8 cellular contexts compared by ENCODE assay signal in the genomic region with DNA sequence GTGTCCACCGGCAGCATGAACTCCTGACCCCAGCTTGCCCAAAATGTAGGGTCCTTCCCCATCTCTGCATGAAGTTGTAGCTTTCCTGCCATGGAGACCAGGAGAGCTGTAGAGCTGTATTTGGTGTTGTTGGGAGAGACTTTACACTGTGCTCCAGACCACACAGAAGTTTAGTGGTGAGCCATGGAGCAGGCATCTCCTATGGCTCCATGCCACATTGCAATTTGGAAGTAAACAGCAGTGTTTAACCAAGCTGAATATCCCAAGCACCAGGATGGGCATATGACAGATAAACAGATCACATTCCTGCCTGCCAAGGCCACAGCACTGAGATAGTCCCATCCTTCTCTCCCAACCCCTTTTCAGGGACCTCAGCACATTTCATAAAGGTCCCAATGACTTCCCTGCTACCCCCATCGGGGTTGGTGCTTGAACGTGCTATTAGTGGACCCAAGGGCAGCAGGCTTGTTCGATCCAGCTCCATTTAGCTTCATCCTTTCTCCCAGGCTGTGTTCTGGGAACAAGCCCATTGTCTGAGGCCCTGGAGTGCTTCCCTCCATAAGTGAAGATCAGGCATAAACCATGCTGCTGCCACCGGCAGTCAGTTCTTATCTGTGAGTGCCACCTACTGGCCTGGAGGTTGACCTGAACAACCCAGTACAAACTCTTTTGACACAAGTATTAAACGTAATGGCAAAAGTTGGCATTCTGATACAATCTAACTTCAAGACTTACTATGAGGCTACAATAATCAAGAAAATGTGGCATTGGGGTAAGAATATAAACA.
DNase-seq lines count a peak whose midpoint lies in the region; ATAC-seq, FAIRE-seq and TF ChIP-seq lines count a peak whose summit lies in the region.

No MANE protein-coding gene starts in this region.

- no peaks in the 10 kb centered on the region for H3K27me3 Mint-ChIP-seq in HFFc6 (ENCODE audit: insufficient read depth)

- whole genome bisulfite sequencing in A549 (ENCODE audit: missing lambda C conversion rate): 58% methylated on average over 6 of the region's 6 CpGs
- WGBS in ovary, 3 donors: 72 to 73% (median 72%) methylated on average over 6 of the region's 6 CpGs

- H3K4me3 Mint-ChIP-seq in HFFc6: no peak overlapping the region

- H3K4me2 ChIP-seq in A549: no peak overlapping the region

- ATAC-seq in A549: peak; percentile 30 to 86; a peak in 4 of 6 replicates
- ATAC-seq in gastrocnemius medialis: no peak

- peaks cover 9% of the 10 kb centered on the region; the same call in 1 of the 2 replicates for H3K9me3 Mint-ChIP-seq in HFFc6

- TF ChIP-seq RAD21 in A549 (conservative IDR thresholded peaks at IDR 0.05 in 1 of 2, IDR thresholded peaks at IDR 0.05 in 1 of 2): peak in 1 of 2 experiments; percentile 65; a peak in 2 of 5 replicates

- H3K4me1 ChIP-seq in A549 (peaks cover 10% of the 10 kb centered on the region), ovary (ENCODE audit: insufficient read depth) (no peaks in the 10 kb centered on the region), gastrocnemius medialis (no peaks in the 10 kb centered on the region)

- TF ChIP-seq POLR2A in A549 (IDR thresholded peaks at IDR 0.05; ENCODE audit: low read length) (no peak), ovary (IDR thresholded peaks at IDR 0.05) (no peak), gastrocnemius medialis (IDR thresholded peaks at IDR 0.05) (no peak)

- DNase-seq in A549 (ENCODE audit: low read depth in 1 of 2, low spot score in 1 of 2) (peak in 1 of 2 experiments; percentile 54), HFFc6 (peak; percentile 4), NCI-H1694 (lab: John Stamatoyannopoulos, UW) (peak; percentile 29), dedifferentiated amniotic fluid mesenchymal stem cell (ENCODE audit: extremely low spot score) (peak; percentile 22), ovary (peak; percentile 21 to 51 (median 22)), amniotic stem cell (lab: John Stamatoyannopoulos, UW) (no peak), gastrocnemius medialis (no peak)

- CTCF ChIA-PET in A549 (lab: Yijun Ruan, JAX): interaction anchor here (0.8 to 1.3 kb wide), 2 partner anchors 8 to 10 kb away, joined by 3 to 5 read pairs; no protein-coding TSS in a partner anchor

- POLR2A ChIA-PET in A549 (lab: Yijun Ruan, JAX): no interaction called here

- H3K9me3 ChIP-seq in A549: peaks cover 23% of the 10 kb centered on the region; the same call in 2 of the 3 replicates
- no peaks in the 10 kb centered on the region for H3K9me3 ChIP-seq in ovary
- H3K9me3 ChIP-seq in gastrocnemius medialis: no peaks in the 10 kb centered on the region

- no peak overlapping the region for H3K4me3 ChIP-seq in A549
- no peak overlapping the region for H3K4me3 ChIP-seq in ovary
- H3K4me3 ChIP-seq in gastrocnemius medialis: no peak overlapping the region

- TF ChIP-seq CTCF in A549 (IDR thresholded peaks at IDR 0.05) (no peak), GM12872 (IDR thresholded peaks at IDR 0.05; ENCODE audit: insufficient read depth, low read depth, low read length) (peak; percentile 61), HFFc6 (IDR thresholded peaks at IDR 0.05) (peak; percentile 64), ovary (IDR thresholded peaks at IDR 0.05) (peak in 1 of 3 donors; percentile 25), gastrocnemius medialis (IDR thresholded peaks at IDR 0.05 in 4 of 5, conservative IDR thresholded peaks at IDR 0.05 in 1 of 5) (no peak)

- H3K27me3 ChIP-seq in ovary: no peaks in the 10 kb centered on the region
- no peaks in the 10 kb centered on the region for H3K27me3 ChIP-seq in gastrocnemius medialis

- in situ Hi-C loops in gastrocnemius medialis (cut with MboI; ENCODE audit: low sequenced_read_pairs in 4 of 4): no loop called here

- intact Hi-C loops in ovary (cut with DNase I) (loop anchor here in 1 of 4 donors (2.0 kb wide), 1 partner anchor 15 kb away; no protein-coding TSS in a partner anchor), gastrocnemius medialis (cut with DNase I; ENCODE audit: low total_unique reads) (no loop called here)

- H3K27ac Mint-ChIP-seq in HFFc6: no peak overlapping the region

- FAIRE-seq in A549 (lab: Jason Lieb, UNC): no peak

- H3K27ac ChIP-seq in A549: peak overlapping the region in 1 of 2 experiments; percentile 28; a peak in 2 of 6 replicates
- H3K27ac ChIP-seq in ovary: no peak overlapping the region
- no peak overlapping the region for H3K27ac ChIP-seq in gastrocnemius medialis

- no peaks in the 10 kb centered on the region for H3K36me3 Mint-ChIP-seq in HFFc6 (ENCODE audit: low read depth)

- no peak for TF ChIP-seq EP300 in A549 (IDR thresholded peaks at IDR 0.05)
- TF ChIP-seq EP300 in ovary (IDR thresholded peaks at IDR 0.05): no peak

- H3K4me1 Mint-ChIP-seq in HFFc6 (ENCODE audit: low read depth): no peaks in the 10 kb centered on the region

- H3K36me3 ChIP-seq in ovary: no peaks in the 10 kb centered on the region
- no peaks in the 10 kb centered on the region for H3K36me3 ChIP-seq in gastrocnemius medialis

TF ChIP-seq in A549, 52 proteins besides CTCF, POLR2A, EP300 and RAD21:
- no peak for TF ChIP-seq NR3C1 (IDR thresholded peaks at IDR 0.05)
- TF ChIP-seq ESRRA (IDR thresholded peaks at IDR 0.05; ENCODE audit: borderline replicate concordance, low read length): no peak
- TF ChIP-seq HES2 (IDR thresholded peaks at IDR 0.05): no peak
- no peak for TF ChIP-seq MAFK (IDR thresholded peaks at IDR 0.05; ENCODE audit: partially characterized antibody)
- TF ChIP-seq POLR2AphosphoS2 (conservative IDR thresholded peaks at IDR 0.05; ENCODE audit: low read length): no peak
- TF ChIP-seq RARB (CRISPR knock-in tag; IDR thresholded peaks at IDR 0.05): no peak
- no peak for TF ChIP-seq HOXB5 (CRISPR knock-in tag; IDR thresholded peaks at IDR 0.05)
- TF ChIP-seq PHF8 (IDR thresholded peaks at IDR 0.05; ENCODE audit: borderline replicate concordance, low read depth): no peak
- no peak for TF ChIP-seq ZNF302 (CRISPR knock-in tag; IDR thresholded peaks at IDR 0.05)
- TF ChIP-seq GATA3 (IDR thresholded peaks at IDR 0.05; ENCODE audit: borderline replicate concordance): no peak
- no peak for TF ChIP-seq NFE2L2 (conservative IDR thresholded peaks at IDR 0.05; ENCODE audit: low read length)
- TF ChIP-seq HEYL (CRISPR knock-in tag; IDR thresholded peaks at IDR 0.05): no peak
- TF ChIP-seq EHMT2 (IDR thresholded peaks at IDR 0.05; ENCODE audit: low read depth): no peak
- TF ChIP-seq FOSL2 (IDR thresholded peaks at IDR 0.05): no peak
- no peak for TF ChIP-seq FOSL2 (CRISPR knock-in tag; IDR thresholded peaks at IDR 0.05)
- TF ChIP-seq JUN (IDR thresholded peaks at IDR 0.05): no peak
- no peak for TF ChIP-seq JUNB (IDR thresholded peaks at IDR 0.05)

Comparison
In these comparisons a context has a peak if more than half of its experiments do, and no peak if none do; other contexts are left out.
1. ATAC-seq: peak in A549 (2 of 2); none in gastrocnemius medialis (0 of 2).
2. DNase-seq: peak in HFFc6 (single experiment), NCI-H1694 (single experiment), dedifferentiated amniotic fluid mesenchymal stem cell (single experiment) and ovary (5 of 5); none in amniotic stem cell (single experiment) and gastrocnemius medialis (0 of 2).
3. CTCF ChIP-seq: peak in GM12872 (single experiment) and HFFc6 (single experiment); none in A549 (single experiment) and gastrocnemius medialis (0 of 5).